In the genomic region with DNA sequence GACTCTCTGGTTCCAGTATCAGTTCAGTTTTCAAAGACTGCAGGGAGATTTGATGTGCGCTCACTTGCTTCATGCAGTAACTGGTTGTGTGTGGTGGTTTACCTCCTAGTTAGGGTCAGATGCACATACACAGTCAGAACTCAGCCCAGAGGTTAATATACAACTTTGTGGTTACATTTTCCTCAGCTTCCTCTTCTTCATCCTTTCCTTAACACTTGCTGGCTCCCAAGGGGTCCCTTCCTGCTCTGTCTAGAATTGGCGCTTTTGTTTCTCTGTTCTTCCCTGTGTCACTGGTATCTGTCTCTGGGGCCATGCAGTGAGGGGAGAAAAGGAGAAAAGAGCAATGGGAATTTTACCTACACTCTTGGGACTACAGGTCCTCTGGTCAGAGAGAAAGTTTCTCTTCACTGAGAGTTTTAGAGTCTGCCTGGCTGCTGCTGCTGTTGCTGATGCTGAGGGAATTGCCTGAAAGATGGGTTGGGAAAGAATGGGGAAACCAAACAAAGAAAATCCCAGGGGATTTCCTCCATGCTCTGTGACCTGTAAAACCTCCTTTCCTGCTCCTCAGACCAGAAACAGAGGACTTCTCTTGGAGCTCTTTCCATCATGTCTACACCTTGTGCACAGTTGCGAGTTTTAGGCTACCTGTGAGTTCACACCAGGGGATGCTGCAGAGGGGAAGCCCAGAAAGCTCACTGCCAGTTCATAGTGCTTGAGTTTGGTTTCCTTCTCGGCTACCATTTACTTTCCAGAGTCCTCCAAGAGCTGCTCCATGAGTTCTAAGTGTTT, we compare ENCODE assay signal across 1 cellular context.
TF ChIP-seq lines count a peak whose summit lies in the region.

No MANE protein-coding gene starts in this region.

TF ChIP-seq in GM23338, 12 proteins besides CTCF, POLR2A, EP300 and RAD21 (continued from another document):
- TF ChIP-seq NANOG (IDR thresholded peaks at IDR 0.05; ENCODE audit: borderline replicate concordance) (no peak), CREB1 (CRISPR knock-in tag; IDR thresholded peaks at IDR 0.05; ENCODE audit: low read depth) (no peak), EZH2phosphoT487 (IDR thresholded peaks at IDR 0.05; ENCODE audit: unreplicated experiment) (no peak), POLR2AphosphoS5 (IDR thresholded peaks at IDR 0.05; ENCODE audit: low read depth) (no peak), ZNF114 (CRISPR knock-in tag; IDR thresholded peaks at IDR 0.05) (no peak)
- TF ChIP-seq, protein P1, sequence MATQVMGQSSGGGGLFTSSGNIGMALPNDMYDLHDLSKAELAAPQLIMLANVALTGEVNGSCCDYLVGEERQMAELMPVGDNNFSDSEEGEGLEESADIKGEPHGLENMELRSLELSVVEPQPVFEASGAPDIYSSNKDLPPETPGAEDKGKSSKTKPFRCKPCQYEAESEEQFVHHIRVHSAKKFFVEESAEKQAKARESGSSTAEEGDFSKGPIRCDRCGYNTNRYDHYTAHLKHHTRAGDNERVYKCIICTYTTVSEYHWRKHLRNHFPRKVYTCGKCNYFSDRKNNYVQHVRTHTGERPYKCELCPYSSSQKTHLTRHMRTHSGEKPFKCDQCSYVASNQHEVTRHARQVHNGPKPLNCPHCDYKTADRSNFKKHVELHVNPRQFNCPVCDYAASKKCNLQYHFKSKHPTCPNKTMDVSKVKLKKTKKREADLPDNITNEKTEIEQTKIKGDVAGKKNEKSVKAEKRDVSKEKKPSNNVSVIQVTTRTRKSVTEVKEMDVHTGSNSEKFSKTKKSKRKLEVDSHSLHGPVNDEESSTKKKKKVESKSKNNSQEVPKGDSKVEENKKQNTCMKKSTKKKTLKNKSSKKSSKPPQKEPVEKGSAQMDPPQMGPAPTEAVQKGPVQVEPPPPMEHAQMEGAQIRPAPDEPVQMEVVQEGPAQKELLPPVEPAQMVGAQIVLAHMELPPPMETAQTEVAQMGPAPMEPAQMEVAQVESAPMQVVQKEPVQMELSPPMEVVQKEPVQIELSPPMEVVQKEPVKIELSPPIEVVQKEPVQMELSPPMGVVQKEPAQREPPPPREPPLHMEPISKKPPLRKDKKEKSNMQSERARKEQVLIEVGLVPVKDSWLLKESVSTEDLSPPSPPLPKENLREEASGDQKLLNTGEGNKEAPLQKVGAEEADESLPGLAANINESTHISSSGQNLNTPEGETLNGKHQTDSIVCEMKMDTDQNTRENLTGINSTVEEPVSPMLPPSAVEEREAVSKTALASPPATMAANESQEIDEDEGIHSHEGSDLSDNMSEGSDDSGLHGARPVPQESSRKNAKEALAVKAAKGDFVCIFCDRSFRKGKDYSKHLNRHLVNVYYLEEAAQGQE (IDR thresholded peaks at IDR 0.05; ENCODE audit: unreplicated experiment) = no peak
- TF ChIP-seq, protein P2, sequence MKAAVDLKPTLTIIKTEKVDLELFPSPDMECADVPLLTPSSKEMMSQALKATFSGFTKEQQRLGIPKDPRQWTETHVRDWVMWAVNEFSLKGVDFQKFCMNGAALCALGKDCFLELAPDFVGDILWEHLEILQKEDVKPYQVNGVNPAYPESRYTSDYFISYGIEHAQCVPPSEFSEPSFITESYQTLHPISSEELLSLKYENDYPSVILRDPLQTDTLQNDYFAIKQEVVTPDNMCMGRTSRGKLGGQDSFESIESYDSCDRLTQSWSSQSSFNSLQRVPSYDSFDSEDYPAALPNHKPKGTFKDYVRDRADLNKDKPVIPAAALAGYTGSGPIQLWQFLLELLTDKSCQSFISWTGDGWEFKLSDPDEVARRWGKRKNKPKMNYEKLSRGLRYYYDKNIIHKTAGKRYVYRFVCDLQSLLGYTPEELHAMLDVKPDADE (IDR thresholded peaks at IDR 0.05) = no peak
